28 cellular contexts compared by ENCODE assay signal in genomic region chr1:18554597-18554996, GRCh38.
"Had no signal": no experiment of that assay in that cellular context is flagged by ENCODE, and none has a peak within 500 bp of the region (broad histone marks: within the 10 kb centered on the region; RNA-seq: fewer than 3 reads in every experiment).

No MANE protein-coding gene starts in this region.

- H3K36me3 ChIP-seq: WERI-Rb-1 had no signal

- DNase-seq: activated CD4-positive, alpha-beta memory T cell treated with anti-CD3 and anti-CD28 coated beads, Interleukin-2, amount 10 ng/mL, durations not matched to agents 7 days and 5 days; activated CD4-positive, alpha-beta T cell treated with anti-CD3 and anti-CD28 coated beads for 1 hour; activated CD4-positive, alpha-beta T cell treated with anti-CD3 and anti-CD28 coated beads for 48 hours; activated CD4-positive, CD25-positive, alpha-beta regulatory T cell; activated CD8-positive, alpha-beta memory T cell treated with anti-CD3 and anti-CD28 coated beads for 24 hours; activated CD8-positive, alpha-beta memory T cell treated with anti-CD3 and anti-CD28 coated beads, Interleukin-2, amount 10 ng/mL, durations not matched to agents 7 days and 5 days; activated CD8-positive, alpha-beta memory T cell treated with anti-CD3 and anti-CD28 coated beads, Interleukin-2, amount 50 U/mL, for 48 hours; activated effector memory CD4-positive, alpha-beta T cell treated with Interleukin-2 at 50 U/mL for 16 hours; activated naive CD4-positive, alpha-beta T cell treated with anti-CD3 and anti-CD28 coated beads, Interleukin-2, amount 10 ng/mL, durations not matched to agents 7 days and 5 days; activated naive CD8-positive, alpha-beta T cell treated with anti-CD3 and anti-CD28 coated beads, Interleukin-2, amount 50 U/mL, for 24 hours; activated T-cell treated with anti-CD3 and anti-CD28 coated beads, Interleukin-2, amount 50 U/mL, for 48 hours; anterior cingulate cortex; caudate nucleus; NCI-H1092 treated with DMSO at 0.1 percent for 48 hours; NCI-H1417; NCI-H146; NCI-H187; NCI-H2081 treated with DMSO at 0.1 percent for 48 hours; NCI-H345; NCI-H524 treated with DMSO at 0.1 percent for 48 hours; NCI-H748 treated with DMSO at 0.1 percent for 48 hours; PC-9; SIG-M5; T-cell; T-helper 17 cell; WERI-Rb-1 had no signal

- H3K4me3 ChIP-seq: PC-9 had no signal

- H3K27ac ChIP-seq: KMS-11, PC-9, RWPE1, WERI-Rb-1 had no signal
